14 cellular contexts compared by ENCODE assay signal in the genomic region with DNA sequence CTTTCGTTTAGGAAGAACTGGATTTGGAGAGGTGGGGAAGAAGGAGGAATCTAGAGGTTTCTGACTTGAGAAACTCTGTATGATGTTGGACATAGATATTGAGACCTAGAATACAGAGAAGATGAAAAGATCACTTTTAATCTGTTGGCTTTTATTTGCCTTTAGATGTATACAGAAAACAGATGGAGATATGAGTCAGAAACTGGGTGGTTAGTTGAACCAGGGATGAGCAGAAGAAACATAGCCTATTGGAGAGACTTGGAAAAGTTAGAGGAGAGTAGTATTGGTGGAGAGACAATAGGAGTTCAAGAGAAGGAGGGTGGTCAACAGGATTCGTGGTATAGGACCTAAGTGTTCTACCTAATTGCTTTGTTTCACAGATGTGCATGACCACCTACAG. TPM values are rescaled to one million over a fixed set of nuclear protein-coding genes. Genes with fewer than 3 reads are reported as not detected.
DNase-seq lines count a peak whose midpoint lies in the region; ATAC-seq and TF ChIP-seq lines count a peak whose summit lies in the region.
"Had no signal": no experiment of that assay in that cellular context is flagged by ENCODE, and none has a peak within 500 bp of the region (broad histone marks: within the 10 kb centered on the region; RNA-seq: fewer than 3 reads in every experiment).

No MANE protein-coding gene starts in this region.

- DNase-seq in SJSA1 (ENCODE audit: low read depth in 1 of 2, low spot score in 2 of 2) (peak in 1 of 2 experiments; percentile 28), foreskin keratinocyte (no peak), NCI-H2107 treated with DMSO at 0.1 percent for 48 hours (lab: John Stamatoyannopoulos, UW; ENCODE audit: unreplicated experiment) (no peak), NCI-H2107 (lab: John Stamatoyannopoulos, UW) (no peak), occipital lobe (lab: John Stamatoyannopoulos, UW) (no peak)
- DNase-seq: activated T-cell treated with anti-CD3 and anti-CD28 coated beads, Interleukin-2, amount 50 U/mL, for 48 hours; central memory CD4-positive, alpha-beta T cell; mesendoderm; NCI-H1436 treated with DMSO at 0.1 percent for 48 hours; NCI-H446; retina; SJCRH30 had no signal

- peaks cover 37 to 69% (median 48%) of the 10 kb centered on the region in 11 experiments for H3K36me3 ChIP-seq in BLaER1 treated with 17β-estradiol and CSF1 and Interleukin-3, amounts not matched to agents 10 nM and 100 nM
- H3K36me3 ChIP-seq in SJSA1, result peaks cover 29% of the 10 kb centered on the region; the same call in 1 of the 2 replicates

- H3K4me3 ChIP-seq in BLaER1 treated with 17β-estradiol and CSF1 and Interleukin-3, amounts not matched to agents 10 nM and 100 nM, result no peak overlapping the region
- H3K4me3 ChIP-seq in SJSA1, result no peak overlapping the region
- H3K4me3 ChIP-seq: SJCRH30 had no signal

- peak overlapping the region in 1 of 11 experiments; percentile 39; a peak in 1 of 22 replicates for H3K27ac ChIP-seq in BLaER1 treated with 17β-estradiol and CSF1 and Interleukin-3, amounts not matched to agents 10 nM and 100 nM
- H3K27ac ChIP-seq in SJSA1, result peak overlapping the region; percentile 73
- H3K27ac ChIP-seq in foreskin keratinocyte, result peak overlapping the region; percentile 46
- H3K27ac ChIP-seq: HL-60, SJCRH30 had no signal

- H3K4me1 ChIP-seq in BLaER1 treated with 17β-estradiol and CSF1 and Interleukin-3, amounts not matched to agents 10 nM and 100 nM, result peaks cover 21 to 70% (median 53%) of the 10 kb centered on the region in 10 experiments
- H3K4me1 ChIP-seq in SJSA1 (replicated peaks), result peaks cover 29% of the 10 kb centered on the region
- H3K4me1 ChIP-seq in foreskin keratinocyte, result peaks cover 4% of the 10 kb centered on the region

- H3K27me3 ChIP-seq in BLaER1 treated with 17β-estradiol and CSF1 and Interleukin-3, amounts not matched to agents 10 nM and 100 nM, result no peaks in the 10 kb centered on the region
- H3K27me3 ChIP-seq in SJSA1 (replicated peaks), result no peaks in the 10 kb centered on the region
- H3K27me3 ChIP-seq in foreskin keratinocyte, result no peaks in the 10 kb centered on the region
- H3K27me3 ChIP-seq: SJCRH30 had no signal

- peak overlapping the region in 7 of 11 experiments; percentile 17 to 64 (median 49); a peak in 12 of 22 replicates for H3K4me2 ChIP-seq in BLaER1 treated with 17β-estradiol and CSF1 and Interleukin-3, amounts not matched to agents 10 nM and 100 nM

- H3K9ac ChIP-seq in BLaER1 treated with 17β-estradiol and CSF1 and Interleukin-3, amounts not matched to agents 10 nM and 100 nM, result no peak overlapping the region

- ATAC-seq in foreskin keratinocyte, result no peak

- TF ChIP-seq CTCF in foreskin keratinocyte (conservative IDR thresholded peaks at IDR 0.05), result no peak

- H4K20me1 ChIP-seq in BLaER1 treated with 17β-estradiol and CSF1 and Interleukin-3, amounts not matched to agents 10 nM and 100 nM, result peaks cover 16 to 91% (median 72%) of the 10 kb centered on the region in 11 experiments; a peak in 18 of 22 replicates

- no peaks in the 10 kb centered on the region for H3K9me3 ChIP-seq in BLaER1 treated with 17β-estradiol and CSF1 and Interleukin-3, amounts not matched to agents 10 nM and 100 nM (replicated peaks in 1 of 11)
- H3K9me3 ChIP-seq in SJSA1 (replicated peaks), result no peaks in the 10 kb centered on the region
- H3K9me3 ChIP-seq: SJCRH30 had no signal

RNA-seq across cellular contexts. Expression of gene PHAF1, which starts 5.1 kb away (rescaled TPM):
- 18.7 and 28.8 TPM in 2 replicates for total RNA-seq in SJSA1 (2014; rRNA removed; shearing (Covaris generic))
- total RNA-seq in foreskin keratinocyte, result 15.7 and 18.1 TPM in 2 replicates
- 9.7 and 11.2 TPM in 2 replicates for polyA plus RNA-seq in foreskin keratinocyte
- total RNA-seq in occipital lobe, result 19.8 TPM

RNA-seq across cellular contexts. Expression of gene B3GNT9, which starts 36.0 kb away (rescaled TPM):
- 34.5 and 36.1 TPM in 2 replicates for total RNA-seq in SJSA1 (2014; rRNA removed; shearing (Covaris generic))
- total RNA-seq in foreskin keratinocyte (9.0 and 12.1 TPM in 2 replicates), occipital lobe (1.2 TPM)
- 7.9 and 9.6 TPM in 2 replicates for polyA plus RNA-seq in foreskin keratinocyte

RNA-seq across cellular contexts. Expression of gene TRADD, which starts 44.9 kb away (rescaled TPM):
- 25.5 and 46.7 TPM in 2 replicates for total RNA-seq in SJSA1 (2014; rRNA removed; shearing (Covaris generic))
- total RNA-seq in foreskin keratinocyte, result 14.7 and 19.3 TPM in 2 replicates
- polyA plus RNA-seq in foreskin keratinocyte, result 21.5 and 26.6 TPM in 2 replicates
- total RNA-seq in occipital lobe, result 1.2 TPM

RNA-seq across cellular contexts. Expression of gene FBXL8, which starts 45.0 kb away (rescaled TPM):
- 11.7 and 24.2 TPM in 2 replicates for total RNA-seq in SJSA1 (2014; rRNA removed; shearing (Covaris generic))
- 3.6 and 3.8 TPM in 2 replicates for total RNA-seq in foreskin keratinocyte
- 2.6 and 2.8 TPM in 2 replicates for polyA plus RNA-seq in foreskin keratinocyte
- total RNA-seq in occipital lobe, result 2.0 TPM

RNA-seq across cellular contexts. Expression of gene HSF4, which starts 49.8 kb away (rescaled TPM):
- 3.9 and 12.8 TPM in 2 replicates for total RNA-seq in SJSA1 (2014; rRNA removed; shearing (Covaris generic))
- total RNA-seq in foreskin keratinocyte, result 2.6 and 4.7 TPM in 2 replicates
- polyA plus RNA-seq in foreskin keratinocyte, result 3.3 and 6.0 TPM in 2 replicates
- 5.1 TPM for total RNA-seq in occipital lobe
